Comparison of ENCODE assay signal across 9 cellular contexts in genomic region chr16:88805340-88805715, GRCh38. TPM values are rescaled to one million over a fixed set of nuclear protein-coding genes. Genes with fewer than 3 reads are reported as not detected.
DNase-seq lines count a peak whose midpoint lies in the region; ATAC-seq and TF ChIP-seq lines count a peak whose summit lies in the region.
"Had no signal": no experiment of that assay in that cellular context is flagged by ENCODE, and none has a peak within 500 bp of the region (broad histone marks: within the 10 kb centered on the region; RNA-seq: fewer than 3 reads in every experiment).

No MANE protein-coding gene starts in this region.

- no peaks in the 10 kb centered on the region for H3K27me3 Mint-ChIP-seq in CD8-positive, alpha-beta memory T cell
- no peaks in the 10 kb centered on the region for H3K27me3 Mint-ChIP-seq in stimulated activated memory B cell treated with anti-CD40 and anti-IgM and Interleukin-4, amounts not matched to agents 10 μg/mL and 1 μg/mL and 100 μg/mL, for 72 hours

- TF ChIP-seq CTCF in HCT116 (IDR thresholded peaks at IDR 0.05 in 2 of 3, conservative IDR thresholded peaks at IDR 0.05 in 1 of 3; ENCODE audit: borderline replicate concordance in 1 of 3, insufficient read depth in 1 of 3, low read depth in 2 of 3, low read length in 2 of 3) (no peak), SU-DHL-6 (IDR thresholded peaks at IDR 0.05; ENCODE audit: insufficient read depth, low read length, poor library complexity, severe bottlenecking) (no peak)

- peak overlapping the region in 1 of 7 donors; percentile 11 for H3K4me3 Mint-ChIP-seq in CD8-positive, alpha-beta memory T cell
- no peak overlapping the region for H3K4me3 Mint-ChIP-seq in stimulated activated memory B cell treated with anti-CD40 and anti-IgM and Interleukin-4, amounts not matched to agents 10 μg/mL and 1 μg/mL and 100 μg/mL, for 72 hours

- intact Hi-C loops in HCT116 (cut with micrococcal nuclease): no loop called here

- H4K20me1 ChIP-seq in HCT116 (ENCODE audit: insufficient read depth) (peaks cover 12% of the 10 kb centered on the region; the same call in 1 of the 2 replicates), SU-DHL-6 (ENCODE audit: low read depth, low read length) (no peaks in the 10 kb centered on the region)

- no peak overlapping the region for H3K4me3 ChIP-seq in CD8-positive, alpha-beta memory T cell (ENCODE audit: low read length)
- H3K4me3 ChIP-seq in HCT116 (replicated peaks in 1 of 2; ENCODE audit: low read depth in 1 of 2, low read length in 2 of 2): peak overlapping the region; percentile 85 to 99
- H3K4me3 ChIP-seq in SU-DHL-6 (ENCODE audit: insufficient read depth, low read length, poor library complexity, severe bottlenecking): no peak overlapping the region
- peak overlapping the region; percentile 81 for H3K4me3 ChIP-seq in iPS-18c (ENCODE audit: insufficient read depth, low read depth, low read length)

- TF ChIP-seq RAD21 in HCT116 (IDR thresholded peaks at IDR 0.05; ENCODE audit: low read depth): no peak

- H3K9me2 ChIP-seq in HCT116 (ENCODE audit: insufficient read depth): no peaks in the 10 kb centered on the region
- no peaks in the 10 kb centered on the region for H3K9me2 ChIP-seq in SU-DHL-6 (replicated peaks; ENCODE audit: insufficient read depth, low read length)

- H3K4me2 ChIP-seq in HCT116 (ENCODE audit: low read length): peak overlapping the region; percentile 99
- peak overlapping the region; percentile 93 for H3K4me2 ChIP-seq in SU-DHL-6 (ENCODE audit: low read depth, low read length, poor library complexity, severe bottlenecking)

- no peak for TF ChIP-seq POLR2A in HCT116 (IDR thresholded peaks at IDR 0.05; ENCODE audit: borderline replicate concordance, extremely low read depth, insufficient read depth, insufficient read length)

- POLR2A ChIA-PET in CD8-positive, alpha-beta memory T cell (lab: Charles Lee): no interaction called here
- POLR2A ChIA-PET in HCT116 (lab: Charles Lee): interaction anchor here (1.3 kb wide), 1 partner anchor 20 kb away, joined by 3 read pairs; the partner anchor contains the start of gene PIEZO1

- H2AFZ ChIP-seq in HCT116 (ENCODE audit: low read depth, low read length, poor library complexity, severe bottlenecking): no peak overlapping the region
- no peak overlapping the region for H2AFZ ChIP-seq in SU-DHL-6 (ENCODE audit: low read depth, low read length, severe bottlenecking)

- H3K9ac ChIP-seq in HCT116 (ENCODE audit: low read length) (peak overlapping the region; percentile 97), SU-DHL-6 (ENCODE audit: low read length) (peak overlapping the region; percentile 99)

- H3K36me3 ChIP-seq in CD8-positive, alpha-beta memory T cell (ENCODE audit: insufficient read depth, low read length): peaks cover 9% of the 10 kb centered on the region
- H3K36me3 ChIP-seq in HCT116 (ENCODE audit: control insufficient read depth in 1 of 2, insufficient read depth in 2 of 2, low read length in 2 of 2) (peaks cover 19 to 56% of the 10 kb centered on the region in 2 experiments; a peak in 3 of 4 replicates), SU-DHL-6 (ENCODE audit: low read length) (no peaks in the 10 kb centered on the region)

- DNase-seq in CD8-positive, alpha-beta memory T cell: no peak
- DNase-seq in HCT116 (ENCODE audit: low read depth, low spot score) (no peak), NCI-H510A (lab: John Stamatoyannopoulos, UW) (no peak)
- DNase-seq: activated CD4-positive, alpha-beta T cell treated with anti-CD3 and anti-CD28 coated beads for 4 hours had no signal

- H3F3A ChIP-seq in SU-DHL-6 (ENCODE audit: insufficient read depth): peaks cover 38% of the 10 kb centered on the region

- H3K27me3 ChIP-seq in CD8-positive, alpha-beta memory T cell (ENCODE audit: insufficient read depth, low read length, poor library complexity, severe bottlenecking): no peaks in the 10 kb centered on the region
- no peaks in the 10 kb centered on the region for H3K27me3 ChIP-seq in HCT116 (ENCODE audit: insufficient read depth, low read length)
- H3K27me3 ChIP-seq in SU-DHL-6 (ENCODE audit: low read length): no peaks in the 10 kb centered on the region

- RAD21 ChIA-PET in HCT116 (lab: Charles Lee; ENCODE audit: low non-redundant PET in 1 of 2, low total read pairs in 2 of 2, uncharacterized antibody in 2 of 2, unreplicated experiment in 2 of 2): no interaction called here

- H3K9me3 Mint-ChIP-seq in CD8-positive, alpha-beta memory T cell: peaks cover 0 to 2% (median 0%) of the 10 kb centered on the region in 5 donors
- H3K9me3 Mint-ChIP-seq in stimulated activated memory B cell treated with anti-CD40 and anti-IgM and Interleukin-4, amounts not matched to agents 10 μg/mL and 1 μg/mL and 100 μg/mL, for 72 hours: no peaks in the 10 kb centered on the region

- H3K79me2 ChIP-seq in HCT116 (ENCODE audit: insufficient read depth, low read length): peaks cover 65% of the 10 kb centered on the region
- H3K79me2 ChIP-seq in SU-DHL-6 (ENCODE audit: insufficient read depth, low read length): peaks cover 18% of the 10 kb centered on the region

- H3K27ac Mint-ChIP-seq in CD8-positive, alpha-beta memory T cell: no peak overlapping the region
- no peak overlapping the region for H3K27ac Mint-ChIP-seq in stimulated activated memory B cell treated with anti-CD40 and anti-IgM and Interleukin-4, amounts not matched to agents 10 μg/mL and 1 μg/mL and 100 μg/mL, for 72 hours

- H3K4me1 Mint-ChIP-seq in CD8-positive, alpha-beta memory T cell: peaks cover 6 to 36% (median 8%) of the 10 kb centered on the region in 3 donors
- peaks cover 39% of the 10 kb centered on the region for H3K4me1 Mint-ChIP-seq in stimulated activated memory B cell treated with anti-CD40 and anti-IgM and Interleukin-4, amounts not matched to agents 10 μg/mL and 1 μg/mL and 100 μg/mL, for 72 hours

- H3K27ac ChIP-seq in CD8-positive, alpha-beta memory T cell (ENCODE audit: low read depth, low read length): peak overlapping the region; percentile 57
- H3K27ac ChIP-seq in HCT116 (ENCODE audit: low read depth, low read length): peak overlapping the region; percentile 100
- no peak overlapping the region for H3K27ac ChIP-seq in SU-DHL-6 (ENCODE audit: low read depth, low read length)

- peaks cover 0 to 20% (median 0%) of the 10 kb centered on the region in 3 donors for H3K36me3 Mint-ChIP-seq in CD8-positive, alpha-beta memory T cell
- peaks cover 9% of the 10 kb centered on the region for H3K36me3 Mint-ChIP-seq in stimulated activated memory B cell treated with anti-CD40 and anti-IgM and Interleukin-4, amounts not matched to agents 10 μg/mL and 1 μg/mL and 100 μg/mL, for 72 hours

- ATAC-seq in HCT116 (no peak), HG03342 (IDR thresholded peaks at IDR 0.05; ENCODE audit: unreplicated experiment) (no peak), GM18861 (IDR thresholded peaks at IDR 0.05; ENCODE audit: unreplicated experiment) (no peak)
- no peak for ATAC-seq in stimulated activated memory B cell treated with anti-CD40 and anti-IgM and Interleukin-4, amounts not matched to agents 10 μg/mL and 1 μg/mL and 100 μg/mL, for 72 hours

- peaks cover 17% of the 10 kb centered on the region for H3K4me1 ChIP-seq in CD8-positive, alpha-beta memory T cell (ENCODE audit: insufficient read depth, low read length)
- H3K4me1 ChIP-seq in HCT116 (ENCODE audit: control insufficient read depth in 1 of 2, insufficient read depth in 2 of 2, low read length in 2 of 2): peaks cover 24 to 58% of the 10 kb centered on the region in 2 experiments

- CTCF ChIA-PET in CD8-positive, alpha-beta memory T cell (lab: Charles Lee): interaction anchor here (4.9 kb wide), 1 partner anchor 68 kb away, joined by 15 read pairs; no protein-coding TSS in a partner anchor
- CTCF ChIA-PET in HCT116 (lab: Charles Lee): no interaction called here

- no peaks in the 10 kb centered on the region for H3K9me3 ChIP-seq in CD8-positive, alpha-beta memory T cell (ENCODE audit: low read length)
- no peaks in the 10 kb centered on the region for H3K9me3 ChIP-seq in HCT116 (ENCODE audit: control insufficient read depth in 1 of 2, insufficient read depth in 1 of 2, low read depth in 1 of 2, low read length in 2 of 2)
- H3K9me3 ChIP-seq in SU-DHL-6 (ENCODE audit: insufficient read depth, low read length): no peaks in the 10 kb centered on the region
- H3K9me3 ChIP-seq in iPS-18c (ENCODE audit: control insufficient read depth, insufficient read depth, low read length): no peaks in the 10 kb centered on the region

- BruUV-seq in HCT116 (replicated peaks; lab: Mats Ljungman, UMichigan): no TSS peak

TF ChIP-seq in HCT116, 20 proteins besides CTCF, POLR2A, EP300 and RAD21 (continues in another document):
- TF ChIP-seq FOSL1 (IDR thresholded peaks at IDR 0.05; ENCODE audit: low read depth): no peak
- TF ChIP-seq MAX (IDR thresholded peaks at IDR 0.05): no peak
- TF ChIP-seq ZFX (IDR thresholded peaks at IDR 0.05): no peak
- no peak for TF ChIP-seq JUND (IDR thresholded peaks at IDR 0.05)
- no peak for TF ChIP-seq TCF7L2 (IDR thresholded peaks at IDR 0.05; ENCODE audit: borderline replicate concordance, extremely low read depth, insufficient read depth, insufficient read length)
- TF ChIP-seq EGR1 (IDR thresholded peaks at IDR 0.05; ENCODE audit: low read depth): no peak
- no peak for TF ChIP-seq ZNF274 (IDR thresholded peaks at IDR 0.05; ENCODE audit: low read depth, low read length)

RNA-seq across cellular contexts. Expression of gene CDT1, which starts 1.7 kb away (rescaled TPM):
- total RNA-seq in CD8-positive, alpha-beta memory T cell: 100 to 1,000 TPM in 1 of 2 experiments, 10 to 100 TPM in 1; 97.6 to 106 TPM
- polyA plus RNA-seq in CD8-positive, alpha-beta memory T cell: 0.26 TPM
- 160 TPM for total RNA-seq in HCT116 (2021; ENCODE audit: unreplicated experiment)
- 123 and 132 TPM in 2 replicates for polyA plus RNA-seq in HCT116 (2012)

RNA-seq across cellular contexts. Expression of gene APRT, which starts 6.4 kb away (rescaled TPM):
- total RNA-seq in CD8-positive, alpha-beta memory T cell: 100 to 1,000 TPM; 338 to 348 TPM
- polyA plus RNA-seq in CD8-positive, alpha-beta memory T cell: 490 TPM
- total RNA-seq in HCT116 (2021; ENCODE audit: unreplicated experiment): 311 TPM
- 329 and 349 TPM in 2 replicates for polyA plus RNA-seq in HCT116 (2012)

RNA-seq across cellular contexts. Expression of gene PIEZO1, which starts 20.3 kb away (rescaled TPM):
- total RNA-seq in CD8-positive, alpha-beta memory T cell: 100 to 1,000 TPM; 215 to 230 TPM
- 58.4 TPM for polyA plus RNA-seq in CD8-positive, alpha-beta memory T cell
- 224 TPM for total RNA-seq in HCT116 (2021; ENCODE audit: unreplicated experiment)
- polyA plus RNA-seq in HCT116 (2012): 198 and 280 TPM in 2 replicates

RNA-seq across cellular contexts. Expression of gene GALNS, which starts 51.4 kb away (rescaled TPM):
- total RNA-seq in CD8-positive, alpha-beta memory T cell: 10 to 100 TPM; 19.2 to 22.5 TPM
- 13.0 TPM for polyA plus RNA-seq in CD8-positive, alpha-beta memory T cell
- 44.6 TPM for total RNA-seq in HCT116 (2021; ENCODE audit: unreplicated experiment)
- 22.7 and 24.3 TPM in 2 replicates for polyA plus RNA-seq in HCT116 (2012)

RNA-seq across cellular contexts. Expression of gene TRAPPC2L, which starts 51.6 kb away (rescaled TPM):
- total RNA-seq in CD8-positive, alpha-beta memory T cell: 100 to 1,000 TPM in 1 of 2 experiments, 10 to 100 TPM in 1; 90.0 to 104 TPM
- polyA plus RNA-seq in CD8-positive, alpha-beta memory T cell: 106 TPM
- total RNA-seq in HCT116 (2021; ENCODE audit: unreplicated experiment): 94.1 TPM
- 141 and 162 TPM in 2 replicates for polyA plus RNA-seq in HCT116 (2012)

Comparison
In these comparisons a context has a peak if more than half of its experiments do, and no peak if none do; other contexts are left out.
1. H3K4me3 ChIP-seq: peak in HCT116 (2 of 2) and iPS-18c (single experiment); none in CD8-positive, alpha-beta memory T cell (single experiment) and SU-DHL-6 (single experiment).